9 cellular contexts compared by ENCODE assay signal in genomic region chr5:87195104-87195581, GRCh38.
DNase-seq lines count a peak whose midpoint lies in the region; ATAC-seq and FAIRE-seq lines count a peak whose summit lies in the region.
"Had no signal": no experiment of that assay in that cellular context is flagged by ENCODE, and none has a peak within 500 bp of the region (broad histone marks: within the 10 kb centered on the region; RNA-seq: fewer than 3 reads in every experiment).

No MANE protein-coding gene starts in this region.

- peak; percentile 6 for DNase-seq in stimulated activated CD4-positive, alpha-beta T cell treated with anti-CD3 and anti-CD28 coated beads, Interleukin-12 subunit alpha, Interleukin-12 subunit beta, amount 100 ng/mL, for 4 hours
- no peak for DNase-seq in stimulated activated CD4-positive, alpha-beta T cell treated with anti-CD3 and anti-CD28 coated beads, Interleukin-1b, Interleukin-23, amount 100 ng/mL, for 48 hours
- DNase-seq in dermis blood vessel endothelial cell = peak; percentile 82
- peak; percentile 17 for DNase-seq in urothelium cell line (ENCODE audit: low spot score)
- no peak for DNase-seq in NCI-H1436 (lab: John Stamatoyannopoulos, UW)
- DNase-seq in activated CD8-positive, alpha-beta memory T cell treated with anti-CD3 and anti-CD28 coated beads for 24 hours = no peak
- DNase-seq: cerebellar nuclear complex had no signal

- ATAC-seq in HG03565 (IDR thresholded peaks at IDR 0.05; ENCODE audit: unreplicated experiment) (peak; percentile 55), HG03135 (IDR thresholded peaks at IDR 0.05; ENCODE audit: unreplicated experiment) (no peak)

- FAIRE-seq in urothelium cell line (lab: Jason Lieb, UNC) = no peak

Comparison
In these comparisons a context has a peak if more than half of its experiments do, and no peak if none do; other contexts are left out.
1. DNase-seq: peak in stimulated activated CD4-positive, alpha-beta T cell treated with anti-CD3 and anti-CD28 coated beads, Interleukin-12 subunit alpha, Interleukin-12 subunit beta, amount 100 ng/mL, for 4 hours (single experiment), dermis blood vessel endothelial cell (single experiment) and urothelium cell line (single experiment); none in stimulated activated CD4-positive, alpha-beta T cell treated with anti-CD3 and anti-CD28 coated beads, Interleukin-1b, Interleukin-23, amount 100 ng/mL, for 48 hours (single experiment), NCI-H1436 (single experiment) and activated CD8-positive, alpha-beta memory T cell treated with anti-CD3 and anti-CD28 coated beads for 24 hours (single experiment).